Comparison of ENCODE assay signal across 17 cellular contexts in genomic region chr3:40585381-40586016, GRCh38.
DNase-seq lines count a peak whose midpoint lies in the region; ATAC-seq, FAIRE-seq and TF ChIP-seq lines count a peak whose summit lies in the region.
"Had no signal": no experiment of that assay in that cellular context is flagged by ENCODE, and none has a peak within 500 bp of the region (broad histone marks: within the 10 kb centered on the region; RNA-seq: fewer than 3 reads in every experiment).

No MANE protein-coding gene starts in this region.

- intact Hi-C loops in left ventricle myocardium inferior (cut with micrococcal nuclease) (loop anchor here (10.0 kb wide), 1 partner anchor 389 kb away; no protein-coding TSS in a partner anchor), Right ventricle myocardium inferior (cut with DNase I) (loop anchor here (2.0 to 10.0 kb wide), 3 partner anchors 197 to 615 kb away; no protein-coding TSS in a partner anchor), HepG2 (cut with micrococcal nuclease; ENCODE audit: unreplicated experiment) (loop anchor here (2.0 to 10.0 kb wide), 4 partner anchors 289 to 1129 kb away; partner anchors contain the start of gene CTNNB1), mammary epithelial cell (cut with micrococcal nuclease) (loop anchor here (2.0 to 10.0 kb wide), 3 partner anchors 133 to 489 kb away; no protein-coding TSS in a partner anchor)

- 77 to 86% methylated on average over 3 to 5 of the region's 6 CpGs for WGBS in mesodermal cell (ENCODE audit: insufficient coverage in 2 of 2), 2 experiments
- 49% methylated on average over 6 of the region's 6 CpGs for WGBS in HepG2 (ENCODE audit: low lambda C conversion rate)
- WGBS in mammary epithelial cell (ENCODE audit: low coverage, missing lambda C conversion rate), result 98% methylated on average over 6 of the region's 6 CpGs

- TF ChIP-seq POLR2A in HepG2 (IDR thresholded peaks at IDR 0.05; ENCODE audit: insufficient read depth in 1 of 2, low read depth in 2 of 2, low read length in 2 of 2), result no peak

- H3K4me3 Mint-ChIP-seq in progenitor cell of endocrine pancreas (ENCODE audit: low read depth), result no peak overlapping the region
- H3K4me3 Mint-ChIP-seq: activated CD4-positive, alpha-beta T cell treated with anti-CD3 and anti-CD28 coated beads for 36 hours had no signal

- TF ChIP-seq CTCF in left ventricle myocardium inferior (IDR thresholded peaks at IDR 0.05; ENCODE audit: borderline replicate concordance) (no peak), HepG2 (CRISPR knock-in tag; IDR thresholded peaks at IDR 0.05) (no peak), progenitor cell of endocrine pancreas (IDR thresholded peaks at IDR 0.05; ENCODE audit: unreplicated experiment) (no peak), mammary epithelial cell (conservative IDR thresholded peaks at IDR 0.05 in 1 of 2, IDR thresholded peaks at IDR 0.05 in 1 of 2; ENCODE audit: extremely low read depth in 1 of 2, insufficient read depth in 1 of 2, low read depth in 1 of 2, low read length in 2 of 2) (no peak)

- no peak for TF ChIP-seq RAD21 in HepG2 (CRISPR knock-in tag; IDR thresholded peaks at IDR 0.05)

- dilution Hi-C loops in mammary epithelial cell (cut with HindIII; ENCODE audit: low sequenced_read_pairs), result loop anchor here (5.0 to 25.0 kb wide), 2 partner anchors 102 to 1302 kb away; no protein-coding TSS in a partner anchor

- no peak for FAIRE-seq in HepG2 (lab: Jason Lieb, UNC)

- H3K4me2 ChIP-seq in HepG2 (ENCODE audit: low read depth, low read length), result no peak overlapping the region
- H3K4me2 ChIP-seq in mammary epithelial cell (ENCODE audit: insufficient read depth, low read depth, low read length), result no peak overlapping the region
- H3K4me2 ChIP-seq: PC-9 had no signal

- DNase-seq in left ventricle myocardium inferior, result no peak
- DNase-seq in Right ventricle myocardium inferior (ENCODE audit: missing footprints), result no peak
- DNase-seq in HepG2 (ENCODE audit: low spot score), result no peak
- no peak for DNase-seq in progenitor cell of endocrine pancreas (ENCODE audit: low spot score, unreplicated experiment)
- DNase-seq in mammary epithelial cell, result no peak
- DNase-seq: activated CD4-positive, alpha-beta T cell treated with anti-CD3 and anti-CD28 coated beads for 36 hours; colonic mucosa; GOT3; left lung; NCI-H345; ovary; PC-9; T-helper 1 cell; thyroid gland had no signal

- no peaks in the 10 kb centered on the region for H3K9me3 Mint-ChIP-seq in progenitor cell of endocrine pancreas (ENCODE audit: low read depth)

- peaks cover 47% of the 10 kb centered on the region for H3K27me3 Mint-ChIP-seq in progenitor cell of endocrine pancreas

- H3K4me3 ChIP-seq in left ventricle myocardium inferior (no peak overlapping the region), mesodermal cell (ENCODE audit: extremely low read depth, insufficient read depth, low read length, poor library complexity, severe bottlenecking) (no peak overlapping the region), HepG2 (replicated peaks in 1 of 3; ENCODE audit: insufficient read depth in 1 of 3, low read depth in 2 of 3, low read length in 3 of 3) (no peak overlapping the region), mammary epithelial cell (replicated peaks in 1 of 3; ENCODE audit: insufficient read depth in 1 of 3, low read depth in 2 of 3, low read length in 3 of 3) (no peak overlapping the region)
- H3K4me3 ChIP-seq: colonic mucosa, left lung, ovary, PC-9, thyroid gland had no signal

- H3K9ac ChIP-seq in HepG2 (ENCODE audit: insufficient read depth, low read depth, low read length) (no peak overlapping the region), mammary epithelial cell (ENCODE audit: insufficient read depth, low read length) (no peak overlapping the region)

- CTCF ChIA-PET in HepG2 (lab: Yijun Ruan, JAX; ENCODE audit: low intra/inter-chr PET ratio, low total read pairs), result interaction anchor here (1.9 kb wide), 1 partner anchor 1296 kb away, joined by 13 read pairs; no protein-coding TSS in a partner anchor
- CTCF ChIA-PET in mammary epithelial cell (lab: Charles Lee; ENCODE audit: low non-redundant PET), result no interaction called here

- no TSS peak for BruUV-seq in HepG2 (replicated peaks; lab: Mats Ljungman, UMichigan)
- BruUV-seq in mammary epithelial cell (replicated peaks; lab: Mats Ljungman, UMichigan), result no TSS peak

- H3K4me1 Mint-ChIP-seq in progenitor cell of endocrine pancreas (ENCODE audit: low read depth), result peaks cover 13% of the 10 kb centered on the region

- no peaks in the 10 kb centered on the region for H3K36me3 Mint-ChIP-seq in progenitor cell of endocrine pancreas (ENCODE audit: insufficient read depth)

- H3K27ac Mint-ChIP-seq in progenitor cell of endocrine pancreas, result no peak overlapping the region
- H3K27ac Mint-ChIP-seq: activated CD4-positive, alpha-beta T cell treated with anti-CD3 and anti-CD28 coated beads for 36 hours had no signal

- H3K27me3 ChIP-seq in left ventricle myocardium inferior (ENCODE audit: low read depth) (no peaks in the 10 kb centered on the region), HepG2 (ENCODE audit: control insufficient read depth in 1 of 2, insufficient read depth in 2 of 2, low read length in 2 of 2) (peaks cover 2 to 4% of the 10 kb centered on the region in 2 experiments; a peak in 1 of 5 replicates), mammary epithelial cell (ENCODE audit: insufficient read depth, low read length) (no peaks in the 10 kb centered on the region)
- H3K27me3 ChIP-seq: colonic mucosa, left lung, ovary, thyroid gland had no signal

- POLR2A ChIA-PET in HepG2 (lab: Yijun Ruan, JAX), result no interaction called here

- H2AFZ ChIP-seq in HepG2 (ENCODE audit: low read length), result no peak overlapping the region
- no peak overlapping the region for H2AFZ ChIP-seq in mammary epithelial cell (ENCODE audit: low read depth, low read length)
- H2AFZ ChIP-seq: PC-9 had no signal

- no peak for ATAC-seq in Right ventricle myocardium inferior
- peak; percentile 45 for ATAC-seq in HG03521 (IDR thresholded peaks at IDR 0.05; ENCODE audit: unreplicated experiment)
- ATAC-seq in HepG2, result no peak
- no peak for ATAC-seq in GM18520 (IDR thresholded peaks at IDR 0.05; ENCODE audit: unreplicated experiment)
- ATAC-seq: activated CD4-positive, alpha-beta T cell treated with anti-CD3 and anti-CD28 coated beads for 36 hours had no signal

- H3K9me3 ChIP-seq in left ventricle myocardium inferior (replicated peaks) (no peaks in the 10 kb centered on the region), mesodermal cell (ENCODE audit: control insufficient read depth, low read length) (no peaks in the 10 kb centered on the region), HepG2 (ENCODE audit: low read length) (no peaks in the 10 kb centered on the region), mammary epithelial cell (replicated peaks; ENCODE audit: insufficient read depth, low read length) (no peaks in the 10 kb centered on the region)
- H3K9me3 ChIP-seq: colonic mucosa, left lung, ovary, thyroid gland had no signal

- no peaks in the 10 kb centered on the region for H3K79me2 ChIP-seq in HepG2 (ENCODE audit: insufficient read depth, low read length)
- H3K79me2 ChIP-seq in mammary epithelial cell (ENCODE audit: insufficient read depth, low read length), result no peaks in the 10 kb centered on the region

- peak overlapping the region; percentile 31 for H3K27ac ChIP-seq in left ventricle myocardium inferior (replicated peaks)
- peak overlapping the region; percentile 49 for H3K27ac ChIP-seq in mesodermal cell (ENCODE audit: low read depth, low read length, severe bottlenecking)
- no peak overlapping the region for H3K27ac ChIP-seq in HepG2 (ENCODE audit: extremely low read length, insufficient read depth, low read length)
- H3K27ac ChIP-seq in mammary epithelial cell (ENCODE audit: insufficient read depth, low read depth, low read length), result no peak overlapping the region
- H3K27ac ChIP-seq: colonic mucosa, left lung, PC-9 had no signal

- H4K20me1 ChIP-seq in HepG2 (ENCODE audit: insufficient read depth, low read length) (no peaks in the 10 kb centered on the region), mammary epithelial cell (ENCODE audit: insufficient read depth, low read length) (no peaks in the 10 kb centered on the region)

- H3K4me1 ChIP-seq in left ventricle myocardium inferior (peaks cover 29% of the 10 kb centered on the region), mesodermal cell (ENCODE audit: control insufficient read depth, insufficient read depth, low read length, poor library complexity, severe bottlenecking) (peaks cover 5% of the 10 kb centered on the region), HepG2 (ENCODE audit: insufficient read depth, low read length) (peaks cover 12% of the 10 kb centered on the region; the same call in 1 of the 2 replicates), mammary epithelial cell (ENCODE audit: insufficient read depth, low read length) (no peaks in the 10 kb centered on the region)
- H3K4me1 ChIP-seq: colonic mucosa had no signal

- H3K36me3 ChIP-seq in left ventricle myocardium inferior, result no peaks in the 10 kb centered on the region
- H3K36me3 ChIP-seq in mesodermal cell (ENCODE audit: control insufficient read depth, insufficient read depth, low read length), result no peaks in the 10 kb centered on the region
- no peaks in the 10 kb centered on the region for H3K36me3 ChIP-seq in HepG2 (replicated peaks in 1 of 2; ENCODE audit: control insufficient read depth in 1 of 2, insufficient read depth in 2 of 2, low read length in 2 of 2)
- H3K36me3 ChIP-seq in mammary epithelial cell (ENCODE audit: insufficient read depth, low read length), result no peaks in the 10 kb centered on the region
- H3K36me3 ChIP-seq: colonic mucosa, left lung, ovary, thyroid gland had no signal

- TF ChIP-seq EP300 in HepG2 (IDR thresholded peaks at IDR 0.05; ENCODE audit: low read depth in 2 of 2, low read length in 2 of 2) (no peak), HepG2 (CRISPR knock-in tag; IDR thresholded peaks at IDR 0.05; ENCODE audit: borderline replicate concordance) (no peak)

- in situ Hi-C loops in HepG2 (cut with HindIII; ENCODE audit: extremely low pct_ligation_motif_present, low pct_unique_long_range_greater_than_20kb), result loop anchor here (10.0 to 25.0 kb wide), 2 partner anchors 627 to 1299 kb away; no protein-coding TSS in a partner anchor
- in situ Hi-C loops in mammary epithelial cell (cut with MboI; ENCODE audit: low sequenced_read_pairs in 2 of 2), result loop anchor here (5.0 to 25.0 kb wide), 5 partner anchors 389 to 1299 kb away; no protein-coding TSS in a partner anchor

TF ChIP-seq in HepG2, 621 proteins besides CTCF, POLR2A, EP300 and RAD21 (continues in another document):
- no peak for TF ChIP-seq RARG (CRISPR knock-in tag; IDR thresholded peaks at IDR 0.05; ENCODE audit: low read depth)
- TF ChIP-seq ZFP37 (CRISPR knock-in tag; IDR thresholded peaks at IDR 0.05; ENCODE audit: borderline replicate concordance), result no peak
- no peak for TF ChIP-seq ATF7 (IDR thresholded peaks at IDR 0.05)
- TF ChIP-seq ATF7 (CRISPR knock-in tag; IDR thresholded peaks at IDR 0.05), result no peak

Comparison
In these comparisons a context has a peak if more than half of its experiments do, and no peak if none do; other contexts are left out.
1. H3K27ac ChIP-seq: peak in left ventricle myocardium inferior (single experiment) and mesodermal cell (single experiment); none in HepG2 (single experiment) and mammary epithelial cell (single experiment).